Comparison of ENCODE assay signal across 26 cellular contexts in genomic region chr2:197182668-197183067, GRCh38.
DNase-seq lines count a peak whose midpoint lies in the region; ATAC-seq and TF ChIP-seq lines count a peak whose summit lies in the region.
"Had no signal": no experiment of that assay in that cellular context is flagged by ENCODE, and none has a peak within 500 bp of the region (broad histone marks: within the 10 kb centered on the region; RNA-seq: fewer than 3 reads in every experiment).

No MANE protein-coding gene starts in this region.

- TF ChIP-seq POLR2A in esophagus muscularis mucosa (IDR thresholded peaks at IDR 0.05; ENCODE audit: low read depth) = no peak

- no peak overlapping the region for H3K4me3 Mint-ChIP-seq in activated naive CD4-positive, alpha-beta T cell treated with anti-CD3 and anti-CD28 coated beads, Interleukin-2, amount 50 U/mL, for 24 hours
- H3K4me3 Mint-ChIP-seq in activated CD4-positive, alpha-beta memory T cell treated with anti-CD3 and anti-CD28 coated beads for 36 hours = no peak overlapping the region
- no peak overlapping the region for H3K4me3 Mint-ChIP-seq in stimulated activated naive B cell treated with anti-CD40 and anti-IgM and Interleukin-4, amounts not matched to agents 10 μg/mL and 1 μg/mL and 100 μg/mL, for 72 hours
- H3K4me3 Mint-ChIP-seq: brain, HFFc6, nephron progenitor cell, WTC11 had no signal

- H3K36me3 Mint-ChIP-seq in activated naive CD4-positive, alpha-beta T cell treated with anti-CD3 and anti-CD28 coated beads, Interleukin-2, amount 50 U/mL, for 24 hours = peaks cover 38% of the 10 kb centered on the region
- H3K36me3 Mint-ChIP-seq in activated CD4-positive, alpha-beta memory T cell treated with anti-CD3 and anti-CD28 coated beads for 36 hours = peaks cover 35% of the 10 kb centered on the region
- peaks cover 56 to 63% of the 10 kb centered on the region in 2 donors for H3K36me3 Mint-ChIP-seq in stimulated activated naive B cell treated with anti-CD40 and anti-IgM and Interleukin-4, amounts not matched to agents 10 μg/mL and 1 μg/mL and 100 μg/mL, for 72 hours
- H3K36me3 Mint-ChIP-seq: WTC11 had no signal

- intact Hi-C loops in activated CD4-positive, alpha-beta memory T cell treated with anti-CD3 and anti-CD28 coated beads for 36 hours (cut with micrococcal nuclease) = no loop called here
- intact Hi-C loops in esophagus muscularis mucosa (cut with DNase I) = no loop called here

- TF ChIP-seq CTCF in esophagus muscularis mucosa (IDR thresholded peaks at IDR 0.05) = no peak

- H3K4me1 ChIP-seq in esophagus muscularis mucosa = peaks cover 10 to 57% (median 38%) of the 10 kb centered on the region in 4 donors
- H3K4me1 ChIP-seq: parathyroid adenoma had no signal

- no peaks in the 10 kb centered on the region for H3K9me3 ChIP-seq in esophagus muscularis mucosa
- H3K9me3 ChIP-seq: right atrium auricular region, spleen, vagina had no signal

- H3K27ac Mint-ChIP-seq in activated naive CD4-positive, alpha-beta T cell treated with anti-CD3 and anti-CD28 coated beads, Interleukin-2, amount 50 U/mL, for 24 hours = peak overlapping the region; percentile 26
- peak overlapping the region; percentile 54 for H3K27ac Mint-ChIP-seq in activated CD4-positive, alpha-beta memory T cell treated with anti-CD3 and anti-CD28 coated beads for 36 hours
- peak overlapping the region; percentile 20 for H3K27ac Mint-ChIP-seq in stimulated activated naive B cell treated with anti-CD40 and anti-IgM and Interleukin-4, amounts not matched to agents 10 μg/mL and 1 μg/mL and 100 μg/mL, for 72 hours
- H3K27ac Mint-ChIP-seq: HFFc6, nephron progenitor cell, WTC11 had no signal

- H3K36me3 ChIP-seq in esophagus muscularis mucosa = no peaks in the 10 kb centered on the region
- H3K36me3 ChIP-seq: right atrium auricular region, vagina had no signal

- H3K27me3 ChIP-seq in esophagus muscularis mucosa = no peaks in the 10 kb centered on the region
- H3K27me3 ChIP-seq: right atrium auricular region, spleen, vagina had no signal

- H3K9me3 Mint-ChIP-seq in activated naive CD4-positive, alpha-beta T cell treated with anti-CD3 and anti-CD28 coated beads, Interleukin-2, amount 50 U/mL, for 24 hours = no peaks in the 10 kb centered on the region
- no peaks in the 10 kb centered on the region for H3K9me3 Mint-ChIP-seq in activated CD4-positive, alpha-beta memory T cell treated with anti-CD3 and anti-CD28 coated beads for 36 hours
- H3K9me3 Mint-ChIP-seq in stimulated activated naive B cell treated with anti-CD40 and anti-IgM and Interleukin-4, amounts not matched to agents 10 μg/mL and 1 μg/mL and 100 μg/mL, for 72 hours = no peaks in the 10 kb centered on the region
- H3K9me3 Mint-ChIP-seq: HFFc6, nephron progenitor cell, WTC11 had no signal

- 59% methylated on average over 1 of the region's 1 CpG for WGBS in esophagus muscularis mucosa

- POLR2A ChIA-PET in activated CD4-positive, alpha-beta memory T cell treated with anti-CD3 and anti-CD28 coated beads for 36 hours (lab: Charles Lee) = no interaction called here
- POLR2A ChIA-PET in HEK293T (lab: Yijun Ruan, JAX) = no interaction called here

- DNase-seq in activated naive CD4-positive, alpha-beta T cell treated with Interleukin-2 at 50 U/mL for 16 hours = no peak
- no peak for DNase-seq in activated CD4-positive, alpha-beta memory T cell treated with anti-CD3 and anti-CD28 coated beads for 36 hours
- DNase-seq in esophagus muscularis mucosa (ENCODE audit: extremely low spot score) (peak; percentile 55), GM19238 (ENCODE audit: insufficient read length, low spot score) (no peak), NK-92 (lab: John Stamatoyannopoulos, UW; ENCODE audit: unreplicated experiment) (no peak), HEK293T (ENCODE audit: extremely low spot score) (no peak)
- no peak for DNase-seq in stimulated activated naive B cell treated with anti-CD40 and anti-IgM and Interleukin-4, amounts not matched to agents 10 μg/mL and 1 μg/mL and 100 μg/mL, for 72 hours
- DNase-seq: activated CD8-positive, alpha-beta memory T cell treated with anti-CD3 and anti-CD28 coated beads for 24 hours; C1 segment of cervical spinal cord; effector memory CD4-positive, alpha-beta T cell; erythroblast; HFFc6; left colon; NCI-H2081 treated with DMSO at 0.1 percent for 48 hours; NCI-H446; nephron progenitor cell; spleen; stimulated activated CD4-positive, alpha-beta T cell treated with anti-CD3 and anti-CD28 coated beads, Interleukin-2, amount 100 ng/mL, for 48 hours; stimulated activated naive CD4-positive, alpha-beta T cell had no signal

- ATAC-seq in stimulated activated naive B cell treated with anti-CD40 and anti-IgM and Interleukin-4, amounts not matched to agents 10 μg/mL and 1 μg/mL and 100 μg/mL, for 72 hours (replicated peaks) = peak; percentile 19 to 45
- ATAC-seq: left colon, WTC11 had no signal

- CTCF ChIA-PET in activated CD4-positive, alpha-beta memory T cell treated with anti-CD3 and anti-CD28 coated beads for 36 hours (lab: Charles Lee) = interaction anchor here (1.1 to 6.2 kb wide), 3 partner anchors 9 to 69 kb away, joined by 7 to 50 read pairs (median 26); no protein-coding TSS in a partner anchor
- CTCF ChIA-PET in HEK293T (lab: Yijun Ruan, JAX) = no interaction called here

- peak overlapping the region in 1 of 4 donors; percentile 19 for H3K27ac ChIP-seq in esophagus muscularis mucosa (replicated peaks in 1 of 4)
- H3K27ac ChIP-seq: GM23248, parathyroid adenoma, right atrium auricular region, vagina had no signal

- H3K4me3 ChIP-seq in esophagus muscularis mucosa = no peak overlapping the region
- H3K4me3 ChIP-seq: GM23248, right atrium auricular region, spleen, vagina had no signal

- peaks cover 85% of the 10 kb centered on the region for H3K4me1 Mint-ChIP-seq in activated naive CD4-positive, alpha-beta T cell treated with anti-CD3 and anti-CD28 coated beads, Interleukin-2, amount 50 U/mL, for 24 hours
- peaks cover 71% of the 10 kb centered on the region for H3K4me1 Mint-ChIP-seq in activated CD4-positive, alpha-beta memory T cell treated with anti-CD3 and anti-CD28 coated beads for 36 hours (ENCODE audit: low read depth)
- H3K4me1 Mint-ChIP-seq in stimulated activated naive B cell treated with anti-CD40 and anti-IgM and Interleukin-4, amounts not matched to agents 10 μg/mL and 1 μg/mL and 100 μg/mL, for 72 hours = peaks cover 39 to 75% of the 10 kb centered on the region in 2 donors
- H3K4me1 Mint-ChIP-seq: WTC11 had no signal

- no peak for TF ChIP-seq EP300 in esophagus muscularis mucosa (IDR thresholded peaks at IDR 0.05)

- H3K27me3 Mint-ChIP-seq in activated naive CD4-positive, alpha-beta T cell treated with anti-CD3 and anti-CD28 coated beads, Interleukin-2, amount 50 U/mL, for 24 hours = no peaks in the 10 kb centered on the region
- H3K27me3 Mint-ChIP-seq in activated CD4-positive, alpha-beta memory T cell treated with anti-CD3 and anti-CD28 coated beads for 36 hours = no peaks in the 10 kb centered on the region
- no peaks in the 10 kb centered on the region for H3K27me3 Mint-ChIP-seq in stimulated activated naive B cell treated with anti-CD40 and anti-IgM and Interleukin-4, amounts not matched to agents 10 μg/mL and 1 μg/mL and 100 μg/mL, for 72 hours
- H3K27me3 Mint-ChIP-seq: brain had no signal

TF ChIP-seq in HEK293T, 16 proteins besides CTCF, POLR2A, EP300 and RAD21:
- TF ChIP-seq ELF4 (IDR thresholded peaks at IDR 0.05) (no peak), SP1 (IDR thresholded peaks at IDR 0.05) (no peak), NFRKB (IDR thresholded peaks at IDR 0.05) (no peak)
